ENCODE assay signal across 1 cellular context in the genomic region with DNA sequence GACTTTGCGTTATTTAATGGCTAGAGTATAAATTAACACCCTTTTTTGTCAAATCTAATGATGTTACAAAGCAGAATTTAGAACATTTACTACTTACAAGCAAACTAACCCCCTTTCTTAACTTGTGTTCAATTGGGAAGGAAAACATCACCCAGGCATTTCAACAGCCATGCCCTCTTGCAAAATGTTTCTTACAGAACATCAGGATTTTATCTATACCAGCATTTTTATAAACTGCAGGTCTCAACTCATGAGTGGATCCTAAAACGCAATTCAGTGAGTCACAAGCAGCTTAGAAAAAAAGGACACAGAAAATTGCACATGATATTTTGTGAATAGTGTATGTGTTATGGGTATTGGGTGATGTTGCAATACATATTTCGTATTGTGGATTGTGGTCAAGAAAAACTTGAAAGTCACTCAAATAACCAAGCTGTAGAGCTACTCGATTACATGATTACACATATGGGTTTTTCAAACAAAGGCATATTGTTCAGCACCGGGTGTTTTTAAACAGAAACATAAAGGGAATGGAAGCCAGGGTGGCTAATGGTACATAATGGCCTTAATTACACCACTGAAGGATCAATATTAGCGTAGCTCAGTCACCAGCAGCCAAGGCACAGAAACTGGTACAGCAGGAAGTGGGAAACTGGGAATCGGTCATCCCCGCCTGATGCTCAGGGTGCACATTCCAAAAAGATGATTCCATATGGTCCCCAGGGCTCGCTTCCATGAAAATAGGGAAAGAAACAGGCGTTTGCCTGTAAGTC.
A peak's percentile ranks its signal among the peaks of the same experiment; 100 is the strongest.
TF ChIP-seq lines count a peak whose summit lies in the region.

No MANE protein-coding gene starts in this region.

TF ChIP-seq in GM12878, 131 proteins besides CTCF, POLR2A, EP300 and RAD21:
- no peak for TF ChIP-seq RELA (IDR thresholded peaks at IDR 0.05; ENCODE audit: borderline replicate concordance, partially characterized antibody)
- TF ChIP-seq RUNX3 (IDR thresholded peaks at IDR 0.05; ENCODE audit: low read length): 0 out of 2 replicates have a peak, but pooled peaks have one; percentile 21
